ENCODE assay signal across 7 cellular contexts in the genomic region with DNA sequence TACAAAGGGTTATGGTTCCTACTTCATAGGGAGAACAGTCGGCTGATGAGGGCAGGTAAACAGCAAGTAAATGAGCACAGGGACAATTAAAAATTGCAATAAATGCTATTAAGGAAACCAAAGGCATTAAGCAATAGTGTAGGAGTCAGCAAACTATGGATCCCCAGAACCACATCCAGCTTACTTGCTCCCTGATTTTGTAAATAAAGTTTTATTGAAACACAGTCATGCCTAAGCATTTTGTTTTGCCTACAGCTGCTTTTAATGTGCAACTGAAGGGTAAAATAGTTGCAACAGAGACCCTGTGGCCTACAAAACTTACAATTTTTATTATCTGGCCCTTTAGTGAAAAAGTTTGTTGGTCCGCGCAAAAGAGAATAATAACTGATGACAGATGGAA.
"Had no signal": no experiment of that assay in that cellular context is flagged by ENCODE, and none has a peak within 500 bp of the region (broad histone marks: within the 10 kb centered on the region; RNA-seq: fewer than 3 reads in every experiment).

No MANE protein-coding gene starts in this region.

- H3K27ac Mint-ChIP-seq: IgD-negative memory B cell had no signal

- FAIRE-seq: HepG2, HTR-8/SVneo had no signal

- H3K36me3 Mint-ChIP-seq: IgD-negative memory B cell had no signal

- H3K27ac ChIP-seq: HL-60 had no signal

- DNase-seq: IMR-90, KBM-7, KG1 had no signal

- H3K4me3 Mint-ChIP-seq: IgD-negative memory B cell had no signal

- ATAC-seq: HepG2 had no signal
